ENCODE assay signal across 8 cellular contexts in genomic region chr9:120876842-120877240, GRCh38. TPM values are rescaled to one million over a fixed set of nuclear protein-coding genes. Genes with fewer than 3 reads are reported as not detected.
A peak's percentile ranks its signal among the peaks of the same experiment; 100 is the strongest.
DNase-seq lines count a peak whose midpoint lies in the region; ATAC-seq and TF ChIP-seq lines count a peak whose summit lies in the region.

Gene PHF19 (minus strand): TSS chr9:120877188. CDS start chr9:120874741, 2,447 bp downstream.

- peak; percentile 7 for TF ChIP-seq CTCF in smooth muscle cell (IDR thresholded peaks at IDR 0.05; ENCODE audit: borderline replicate concordance, insufficient read depth, poor library complexity, severe bottlenecking)

- no peak for DNase-seq in activated CD4-positive, CD25-positive, alpha-beta regulatory T cell (lab: John Stamatoyannopoulos, UW)
- peak; percentile 63 to 66 for DNase-seq in NOMO-1 (lab: John Stamatoyannopoulos, UW; ENCODE audit: unreplicated experiment in 2 of 2)
- peak; percentile 64 for DNase-seq in astrocyte of the hippocampus (ENCODE audit: low read depth, low spot score)
- no peak for DNase-seq in smooth muscle cell (lab: John Stamatoyannopoulos, UW; ENCODE audit: unreplicated experiment)
- DNase-seq in 8988T, result no peak

- H3K9me3 ChIP-seq in iPS-15b (ENCODE audit: control insufficient read depth, insufficient read depth, low read length), result no peaks in the 10 kb centered on the region
- H3K9me3 ChIP-seq in smooth muscle cell (replicated peaks; ENCODE audit: low read depth), result no peaks in the 10 kb centered on the region

- no peaks in the 10 kb centered on the region for H3K79me2 ChIP-seq in smooth muscle cell (ENCODE audit: low read depth)

- H4K20me1 ChIP-seq in smooth muscle cell (ENCODE audit: low read depth), result no peaks in the 10 kb centered on the region

- no peaks in the 10 kb centered on the region for H3F3A ChIP-seq in smooth muscle cell (ENCODE audit: low read depth)

- H3K4me3 ChIP-seq in iPS-15b (ENCODE audit: low read depth, low read length) (peak within 1 kb of the TSS; percentile 69), smooth muscle cell (peak within 1 kb of the TSS; percentile 93)

- H3K36me3 ChIP-seq in iPS-15b (ENCODE audit: control insufficient read depth, insufficient read depth, low read length) (no peaks in the 10 kb centered on the region), smooth muscle cell (ENCODE audit: low read depth) (no peaks in the 10 kb centered on the region)

- H3K9ac ChIP-seq in iPS-15b (ENCODE audit: low read depth, low read length), result peak within 1 kb of the TSS; percentile 49
- peak within 1 kb of the TSS; percentile 75 for H3K9ac ChIP-seq in smooth muscle cell (ENCODE audit: low read depth)

- H2AFZ ChIP-seq in smooth muscle cell (ENCODE audit: low read depth), result peak within 1 kb of the TSS; percentile 92

- peak within 1 kb of the TSS; percentile 60 for H3K27ac ChIP-seq in smooth muscle cell (ENCODE audit: low read depth)

- H3K4me1 ChIP-seq in iPS-15b (ENCODE audit: control insufficient read depth, insufficient read depth, low read length) (peaks cover 35% of the 10 kb centered on the region), smooth muscle cell (ENCODE audit: low read depth) (peaks cover 5% of the 10 kb centered on the region)

- ATAC-seq in activated CD4-positive, CD25-positive, alpha-beta regulatory T cell treated with anti-CD3 and anti-CD28 coated beads, Interleukin-2, amount 50 U/mL, for 24 hours, result peak; percentile 7 to 28
- peak; percentile 21 for ATAC-seq in HG02571 (IDR thresholded peaks at IDR 0.05; ENCODE audit: unreplicated experiment)

- H3K4me2 ChIP-seq in smooth muscle cell, result peak within 1 kb of the TSS; percentile 92

- H3K27me3 ChIP-seq in iPS-15b (ENCODE audit: control insufficient read depth, insufficient read depth, low read length) (peaks cover 3% of the 10 kb centered on the region), smooth muscle cell (ENCODE audit: low read depth) (no peaks in the 10 kb centered on the region)

- 0% methylated on average over 3 of the region's 45 CpGs for WGBS in smooth muscle cell (ENCODE audit: low lambda C conversion rate)

RNA-seq across cellular contexts. Expression of gene PHF19, which starts in this region (rescaled TPM):
- total RNA-seq in smooth muscle cell, result 18.2 and 19.3 TPM in 2 replicates
- polyA plus RNA-seq in smooth muscle cell, result 14.1 and 16.0 TPM in 2 replicates

Comparison
In these comparisons a context has a peak if more than half of its experiments do, and no peak if none do; other contexts are left out.
1. DNase-seq: peak in NOMO-1 (2 of 2) and astrocyte of the hippocampus (single experiment); none in activated CD4-positive, CD25-positive, alpha-beta regulatory T cell (0 of 4), smooth muscle cell (single experiment) and 8988T (single experiment).